In genomic region chr2:236036045-236036444, GRCh38 we compare ENCODE assay signal across 26 cellular contexts.
"Had no signal": no experiment of that assay in that cellular context is flagged by ENCODE, and none has a peak within 500 bp of the region (broad histone marks: within the 10 kb centered on the region; RNA-seq: fewer than 3 reads in every experiment).

No MANE protein-coding gene starts in this region.

- H3K36me3 Mint-ChIP-seq: naive B cell had no signal

- H3K4me1 Mint-ChIP-seq: endodermal cell, immature natural killer cell, naive B cell had no signal

- H3K4me3 ChIP-seq: colonic mucosa, esophagus squamous epithelium, gastroesophageal sphincter, heart left ventricle, hepatocyte, left lung, lower lobe of right lung, mucosa of descending colon had no signal

- DNase-seq: colonic mucosa; cortex of kidney; effector CD8-positive, alpha-beta T cell; effector memory CD8-positive, alpha-beta T cell; endodermal cell; erythroblast; esophagus squamous epithelium; foreskin fibroblast; heart left ventricle; hypothalamus; immature natural killer cell; islet precursor cell; kidney; kidney glomerular epithelial cell; left colon; left lung; left ventricle myocardium superior; lower lobe of right lung; mesenchymal stem cell; mucosa of descending colon; naive B cell had no signal

- ATAC-seq: effector memory CD8-positive, alpha-beta T cell; esophagus mucosa; gastroesophageal sphincter; heart left ventricle; left colon; left lung; lower lobe of right lung; mucosa of descending colon had no signal

- H3K4me3 Mint-ChIP-seq: dendritic cell treated with granulocyte-macrophage colony-stimulating factor and Interleukin-4, amounts not matched to agents 40 ng/mL and 50 ng/mL, for 4 days; effector memory CD8-positive, alpha-beta T cell; endodermal cell; immature natural killer cell; mesothelial cell of epicardium; naive B cell had no signal

- H3K9me3 Mint-ChIP-seq: effector memory CD8-positive, alpha-beta T cell; endodermal cell; immature natural killer cell had no signal

- H3K27ac Mint-ChIP-seq: dendritic cell treated with granulocyte-macrophage colony-stimulating factor and Interleukin-4, amounts not matched to agents 40 ng/mL and 50 ng/mL, for 4 days; effector memory CD8-positive, alpha-beta T cell; endodermal cell; mesothelial cell of epicardium had no signal

- H3K27me3 Mint-ChIP-seq: dendritic cell treated with granulocyte-macrophage colony-stimulating factor and Interleukin-4, amounts not matched to agents 40 ng/mL and 50 ng/mL, for 4 days; effector memory CD8-positive, alpha-beta T cell had no signal
